ENCODE assay signal across 11 cellular contexts in genomic region chr19:43340101-43340500, GRCh38. TPM values are rescaled to one million over a fixed set of nuclear protein-coding genes. Genes with fewer than 3 reads are reported as not detected.
"Had no signal": no experiment of that assay in that cellular context is flagged by ENCODE, and none has a peak within 500 bp of the region (broad histone marks: within the 10 kb centered on the region; RNA-seq: fewer than 3 reads in every experiment).

No MANE protein-coding gene starts in this region.

RNA-seq across cellular contexts. Expression of gene CD177, which starts 13.4 kb away (rescaled TPM):
- total RNA-seq: naive thymus-derived CD4-positive, alpha-beta T cell; naive thymus-derived CD8-positive, alpha-beta T cell; natural killer cell; natural killer cell treated with Interleukin-12 subunit alpha and Interleukin-12 subunit beta and Interleukin-15 and Interleukin-18, amount 100 ng/mL, for 72 hours; osteoblast; osteocyte; progenitor cell of endocrine pancreas; pulmonary artery endothelial cell; smooth muscle cell had no signal
- polyA plus RNA-seq: naive thymus-derived CD4-positive, alpha-beta T cell; naive thymus-derived CD8-positive, alpha-beta T cell; neural cell; small intestine; smooth muscle cell had no signal
